Comparison of ENCODE assay signal across 8 cellular contexts in genomic region chr20:59940956-59941294, GRCh38. TPM values are rescaled to one million over a fixed set of nuclear protein-coding genes. Genes with fewer than 3 reads are reported as not detected.
A peak's percentile ranks its signal among the peaks of the same experiment; 100 is the strongest.
DNase-seq lines count a peak whose midpoint lies in the region; ATAC-seq and TF ChIP-seq lines count a peak whose summit lies in the region.

No MANE protein-coding gene starts in this region.

- DNase-seq in MG63, result no peak
- no peak for DNase-seq in endothelial cell (ENCODE audit: low spot score)
- DNase-seq in prostate gland (ENCODE audit: low spot score), result no peak
- DNase-seq in RPMI8226, result no peak
- no peak for DNase-seq in stimulated activated CD4-positive, alpha-beta T cell treated with anti-CD3 and anti-CD28 coated beads, Interleukin-4, amount 100 ng/mL, for 1 hour
- DNase-seq in KG1 (lab: John Stamatoyannopoulos, UW), result no peak

- peak overlapping the region; percentile 92 to 96 for H3K27ac ChIP-seq in prostate gland

- TF ChIP-seq POLR2A in prostate gland (IDR thresholded peaks at IDR 0.05), result no peak

- H3K4me1 Mint-ChIP-seq in endothelial cell (ENCODE audit: unreplicated experiment), result peaks cover 11% of the 10 kb centered on the region

- H3K36me3 Mint-ChIP-seq in endothelial cell (ENCODE audit: low read depth, unreplicated experiment), result no peaks in the 10 kb centered on the region

- H3K4me3 ChIP-seq in MG63 (peak overlapping the region; percentile 83), prostate gland (peak overlapping the region; percentile 60 to 78)

- peaks cover 25% of the 10 kb centered on the region for H3K4me1 ChIP-seq in prostate gland (replicated peaks)

- peaks cover 40% of the 10 kb centered on the region for H3K36me3 ChIP-seq in MG63
- H3K36me3 ChIP-seq in prostate gland, result peaks cover 0 to 6% of the 10 kb centered on the region in 2 donors

- TF ChIP-seq CTCF in endothelial cell (IDR thresholded peaks at IDR 0.05; ENCODE audit: unreplicated experiment), result no peak
- TF ChIP-seq CTCF in prostate gland (IDR thresholded peaks at IDR 0.05), result no peak

- 0% methylated on average over 4 of the region's 4 CpGs for WGBS in prostate gland

- peak overlapping the region; percentile 95 for H3K27ac Mint-ChIP-seq in endothelial cell (ENCODE audit: unreplicated experiment)

- H3K4me3 Mint-ChIP-seq in endothelial cell (ENCODE audit: unreplicated experiment), result peak overlapping the region; percentile 96

- H3K9me3 ChIP-seq in MG63 (0 out of 2 replicates have a peak, but pooled peaks cover 2% of the 10 kb centered on the region), prostate gland (no peaks in the 10 kb centered on the region)

- intact Hi-C loops in prostate gland (cut with DNase I), result loop anchor here (10.0 kb wide), 1 partner anchor 114 kb away; no protein-coding TSS in a partner anchor

- H3K9me3 Mint-ChIP-seq in endothelial cell (ENCODE audit: unreplicated experiment), result no peaks in the 10 kb centered on the region

- H3K27me3 Mint-ChIP-seq in endothelial cell (ENCODE audit: unreplicated experiment), result peaks cover 12% of the 10 kb centered on the region

- no peaks in the 10 kb centered on the region for H3K27me3 ChIP-seq in MG63
- no peaks in the 10 kb centered on the region for H3K27me3 ChIP-seq in prostate gland (replicated peaks; ENCODE audit: insufficient read depth)

- ATAC-seq in GM18868 (IDR thresholded peaks at IDR 0.05; ENCODE audit: unreplicated experiment) (peak; percentile 10), GM18511 (IDR thresholded peaks at IDR 0.05; ENCODE audit: unreplicated experiment) (no peak)

RNA-seq across cellular contexts. Expression of gene FAM217B, which starts 0.7 kb away (rescaled TPM):
- 2.5 and 4.1 TPM in 2 replicates for total RNA-seq in MG63 (2014; rRNA removed; shearing (Covaris generic); ENCODE audit: low replicate concordance)
- total RNA-seq in endothelial cell (ENCODE audit: unreplicated experiment) (11.4 TPM), prostate gland (10 to 100 TPM; 13.7 to 18.2 TPM)

RNA-seq across cellular contexts. Expression of gene PPP1R3D, which starts 0.8 kb away (rescaled TPM):
- total RNA-seq in MG63 (2014; rRNA removed; shearing (Covaris generic); ENCODE audit: low replicate concordance), result 8.8 and 11.4 TPM in 2 replicates
- total RNA-seq in endothelial cell (ENCODE audit: unreplicated experiment) (3.5 TPM), prostate gland (10 to 100 TPM; 16.0 to 16.6 TPM)

RNA-seq across cellular contexts. Expression of gene SYCP2, which starts 7.5 kb away (rescaled TPM):
- total RNA-seq in MG63 (2014; rRNA removed; shearing (Covaris generic); ENCODE audit: low replicate concordance), result 0.16 and 1.2 TPM in 2 replicates
- 2.1 TPM for total RNA-seq in endothelial cell (ENCODE audit: unreplicated experiment)
- total RNA-seq in prostate gland, result 10 to 100 TPM in 1 of 2 donors, 1 to 10 TPM in 1; 4.8 to 10.6 TPM

RNA-seq across cellular contexts. Expression of gene CDH26, which starts 17.3 kb away (rescaled TPM):
- not detected in 2 replicates for total RNA-seq in MG63 (2014; rRNA removed; shearing (Covaris generic); ENCODE audit: low replicate concordance)
- 5.4 TPM for total RNA-seq in endothelial cell (ENCODE audit: unreplicated experiment)
- total RNA-seq in prostate gland, result 10 to 100 TPM; 11.0 to 30.6 TPM
